Comparison of ENCODE assay signal across 12 cellular contexts in the genomic region with DNA sequence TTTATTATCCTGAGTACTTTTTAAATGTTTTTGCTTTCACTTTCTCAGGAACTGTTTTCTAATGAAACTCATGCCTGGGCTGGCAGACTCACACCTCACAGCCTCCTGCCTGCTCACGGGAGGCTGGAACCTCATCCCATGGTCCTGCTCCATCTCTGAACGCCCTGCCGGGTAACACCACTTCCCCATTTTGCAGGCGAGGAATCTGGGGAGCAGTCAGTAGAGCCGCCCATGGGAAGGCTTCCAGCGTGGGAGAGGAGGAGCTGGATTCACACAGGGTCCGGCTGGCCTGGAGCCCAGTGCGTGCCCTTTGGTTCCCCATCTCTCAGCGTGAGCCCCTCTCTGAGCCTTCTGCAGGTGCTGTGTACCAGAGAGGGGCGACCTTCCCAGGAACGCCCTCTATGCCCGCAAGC. TPM values are rescaled to one million over a fixed set of nuclear protein-coding genes. Genes with fewer than 3 reads are reported as not detected.
DNase-seq lines count a peak whose midpoint lies in the region; ATAC-seq, FAIRE-seq and TF ChIP-seq lines count a peak whose summit lies in the region.
"Had no signal": no experiment of that assay in that cellular context is flagged by ENCODE, and none has a peak within 500 bp of the region (broad histone marks: within the 10 kb centered on the region; RNA-seq: fewer than 3 reads in every experiment).

No MANE protein-coding gene starts in this region.

- H3K9me3 ChIP-seq in endothelial cell of umbilical vein (replicated peaks; ENCODE audit: control insufficient read depth, insufficient read depth, low read length), result no peaks in the 10 kb centered on the region
- H3K9me3 ChIP-seq in uterus, result no peaks in the 10 kb centered on the region
- H3K9me3 ChIP-seq: body of pancreas had no signal

- peak; percentile 5 for ATAC-seq in Right ventricle myocardium inferior
- peak; percentile 21 to 47 (median 44) for ATAC-seq in natural killer cell
- ATAC-seq: body of pancreas; stimulated activated naive B cell treated with anti-CD40 and anti-IgM and Interleukin-4, amounts not matched to agents 10 μg/mL and 1 μg/mL and 100 μg/mL, for 72 hours had no signal

- H3K27me3 ChIP-seq in endothelial cell of umbilical vein (ENCODE audit: control insufficient read depth in 2 of 2, insufficient read depth in 2 of 2, low read length in 2 of 2) (no peaks in the 10 kb centered on the region), uterus (no peaks in the 10 kb centered on the region)
- H3K27me3 ChIP-seq: body of pancreas had no signal

- H3K4me1 Mint-ChIP-seq in natural killer cell, result peaks cover 19 to 29% of the 10 kb centered on the region in 2 donors
- peaks cover 2% of the 10 kb centered on the region for H3K4me1 Mint-ChIP-seq in activated naive CD4-positive, alpha-beta T cell treated with anti-CD3 and anti-CD28 coated beads for 36 hours (ENCODE audit: low read depth)

- no peaks in the 10 kb centered on the region for H4K20me1 ChIP-seq in endothelial cell of umbilical vein (replicated peaks; ENCODE audit: control insufficient read depth, extremely low read depth, insufficient read depth, low read length)

- H3K36me3 Mint-ChIP-seq in natural killer cell, result no peaks in the 10 kb centered on the region
- H3K36me3 Mint-ChIP-seq in activated naive CD4-positive, alpha-beta T cell treated with anti-CD3 and anti-CD28 coated beads for 36 hours (ENCODE audit: low read depth), result no peaks in the 10 kb centered on the region
- H3K36me3 Mint-ChIP-seq: stimulated activated naive B cell treated with anti-CD40 and anti-IgM and Interleukin-4, amounts not matched to agents 10 μg/mL and 1 μg/mL and 100 μg/mL, for 72 hours had no signal

- no peak overlapping the region for H3K27ac ChIP-seq in endothelial cell of umbilical vein (ENCODE audit: insufficient read depth, low read depth, low read length)
- H3K27ac ChIP-seq in uterus, result peak overlapping the region; percentile 3 to 58
- H3K27ac ChIP-seq: body of pancreas had no signal

- CTCF ChIA-PET in endothelial cell of umbilical vein (lab: Charles Lee), result no interaction called here
- CTCF ChIA-PET in activated naive CD4-positive, alpha-beta T cell treated with anti-CD3 and anti-CD28 coated beads for 36 hours (lab: Charles Lee), result interaction anchor here (1.7 kb wide), 1 partner anchor 16 kb away, joined by 4 read pairs; no protein-coding TSS in a partner anchor

- no peaks in the 10 kb centered on the region for H3K9me3 Mint-ChIP-seq in natural killer cell
- H3K9me3 Mint-ChIP-seq in activated naive CD4-positive, alpha-beta T cell treated with anti-CD3 and anti-CD28 coated beads for 36 hours, result no peaks in the 10 kb centered on the region
- H3K9me3 Mint-ChIP-seq: stimulated activated naive B cell treated with anti-CD40 and anti-IgM and Interleukin-4, amounts not matched to agents 10 μg/mL and 1 μg/mL and 100 μg/mL, for 72 hours had no signal

- H3K4me1 ChIP-seq in endothelial cell of umbilical vein (ENCODE audit: control insufficient read depth, extremely low read depth, insufficient read depth, low read length) (no peaks in the 10 kb centered on the region), uterus (no peaks in the 10 kb centered on the region)
- H3K4me1 ChIP-seq: body of pancreas had no signal

- TF ChIP-seq CTCF in endothelial cell of umbilical vein (IDR thresholded peaks at IDR 0.05; ENCODE audit: extremely low read depth in 1 of 2, insufficient read depth in 1 of 2, low read depth in 1 of 2, low read length in 2 of 2), result no peak
- no peak for TF ChIP-seq CTCF in natural killer cell (IDR thresholded peaks at IDR 0.05)
- no peak for TF ChIP-seq CTCF in uterus (IDR thresholded peaks at IDR 0.05)
- no peak for TF ChIP-seq CTCF in GM13977 (IDR thresholded peaks at IDR 0.05; ENCODE audit: extremely low read depth, insufficient read depth, missing control alignments)

- H3K27me3 Mint-ChIP-seq in natural killer cell (ENCODE audit: low read depth in 2 of 2), result no peaks in the 10 kb centered on the region
- H3K27me3 Mint-ChIP-seq in activated naive CD4-positive, alpha-beta T cell treated with anti-CD3 and anti-CD28 coated beads for 36 hours (ENCODE audit: low read depth), result no peaks in the 10 kb centered on the region

- H3K4me3 Mint-ChIP-seq in natural killer cell, result peak overlapping the region; percentile 50
- no peak overlapping the region for H3K4me3 Mint-ChIP-seq in activated naive CD4-positive, alpha-beta T cell treated with anti-CD3 and anti-CD28 coated beads for 36 hours
- H3K4me3 Mint-ChIP-seq: stimulated activated naive B cell treated with anti-CD40 and anti-IgM and Interleukin-4, amounts not matched to agents 10 μg/mL and 1 μg/mL and 100 μg/mL, for 72 hours had no signal

- in situ Hi-C loops in GM13977 (cut with MboI; ENCODE audit: low pct_unique_long_range_greater_than_20kb, low sequenced_read_pairs, unreplicated experiment), result no loop called here

- TF ChIP-seq POLR2A in endothelial cell of umbilical vein (IDR thresholded peaks at IDR 0.05; ENCODE audit: low read depth, low read length), result no peak
- no peak for TF ChIP-seq POLR2A in uterus (IDR thresholded peaks at IDR 0.05)

- peak overlapping the region; percentile 52 for H3K4me2 ChIP-seq in endothelial cell of umbilical vein (ENCODE audit: insufficient read depth, low read length)

- H3K79me2 ChIP-seq in endothelial cell of umbilical vein (ENCODE audit: control insufficient read depth, insufficient read depth, low read length), result no peaks in the 10 kb centered on the region

- H2AFZ ChIP-seq in endothelial cell of umbilical vein (ENCODE audit: low read depth, low read length), result peak overlapping the region; percentile 80

- H3K4me3 ChIP-seq in endothelial cell of umbilical vein (replicated peaks in 1 of 3; ENCODE audit: insufficient read depth in 1 of 3, low read depth in 1 of 3, low read length in 3 of 3) (no peak overlapping the region), uterus (peak overlapping the region in 1 of 2 donors; percentile 18)
- H3K4me3 ChIP-seq: body of pancreas had no signal

- no peaks in the 10 kb centered on the region for H3K9me1 ChIP-seq in endothelial cell of umbilical vein (replicated peaks; ENCODE audit: control insufficient read depth, extremely low read depth, insufficient read depth, low read length)

- H3K9ac ChIP-seq in endothelial cell of umbilical vein (replicated peaks; ENCODE audit: extremely low read depth, insufficient read depth, low read length), result no peak overlapping the region

- dilution Hi-C loops in endothelial cell of umbilical vein (cut with MboI; ENCODE audit: extremely low pct_ligation_motif_present, low sequenced_read_pairs), result no loop called here

- intact Hi-C loops in Right ventricle myocardium inferior (cut with DNase I), result loop anchor here (5.0 kb wide), 1 partner anchor 38 kb away; no protein-coding TSS in a partner anchor
- intact Hi-C loops in cardiac septum (cut with DNase I), result no loop called here
- intact Hi-C loops in endothelial cell of umbilical vein (cut with micrococcal nuclease), result loop anchor here (1.0 kb wide), 1 partner anchor 15 kb away; no protein-coding TSS in a partner anchor
- intact Hi-C loops in natural killer cell (cut with micrococcal nuclease), result loop anchor here (2.0 kb wide), 1 partner anchor 27 kb away; no protein-coding TSS in a partner anchor
- intact Hi-C loops in uterus (cut with DNase I; ENCODE audit: low total_unique reads), result no loop called here
- intact Hi-C loops in activated naive CD4-positive, alpha-beta T cell treated with anti-CD3 and anti-CD28 coated beads for 36 hours (cut with micrococcal nuclease), result no loop called here

- POLR2A ChIA-PET in endothelial cell of umbilical vein (lab: Charles Lee), result no interaction called here

- H3K36me3 ChIP-seq in endothelial cell of umbilical vein (ENCODE audit: control insufficient read depth in 2 of 2, extremely low read depth in 1 of 2, insufficient read depth in 2 of 2, low read length in 2 of 2) (no peaks in the 10 kb centered on the region), uterus (no peaks in the 10 kb centered on the region)

- FAIRE-seq in endothelial cell of umbilical vein (lab: Jason Lieb, UNC), result no peak

- H3K27ac Mint-ChIP-seq in natural killer cell, result peak overlapping the region; percentile 43 to 91
- no peak overlapping the region for H3K27ac Mint-ChIP-seq in activated naive CD4-positive, alpha-beta T cell treated with anti-CD3 and anti-CD28 coated beads for 36 hours
- H3K27ac Mint-ChIP-seq: stimulated activated naive B cell treated with anti-CD40 and anti-IgM and Interleukin-4, amounts not matched to agents 10 μg/mL and 1 μg/mL and 100 μg/mL, for 72 hours had no signal

- DNase-seq in Right ventricle myocardium inferior (ENCODE audit: missing footprints), result no peak
- DNase-seq in cardiac septum (ENCODE audit: low spot score), result no peak
- DNase-seq in endothelial cell of umbilical vein (ENCODE audit: low read depth, low spot score), result peak; percentile 20
- DNase-seq in natural killer cell, result no peak
- peak in 1 of 2 donors; percentile 43 for DNase-seq in uterus
- DNase-seq in GM13977 (ENCODE audit: low spot score), result no peak
- no peak for DNase-seq in activated naive CD4-positive, alpha-beta T cell treated with anti-CD3 and anti-CD28 coated beads for 36 hours
- DNase-seq in NK-92 treated with Interleukin-12 subunit alpha and Interleukin-12 subunit beta, amount 100 ng/mL, for 24 hours (lab: John Stamatoyannopoulos, UW), result no peak
- DNase-seq: NCI-H1694; stimulated activated naive B cell treated with anti-CD40 and anti-IgM and Interleukin-4, amounts not matched to agents 10 μg/mL and 1 μg/mL and 100 μg/mL, for 72 hours; T-helper 9 cell had no signal

- no TSS peak for BruUV-seq in endothelial cell of umbilical vein (replicated peaks; lab: Mats Ljungman, UMichigan)

TF ChIP-seq in endothelial cell of umbilical vein, 7 proteins besides CTCF, POLR2A, EP300 and RAD21 (continues in another document):
- TF ChIP-seq MYC (IDR thresholded peaks at IDR 0.05; ENCODE audit: low read depth, low read length), result no peak
- no peak for TF ChIP-seq FOS (IDR thresholded peaks at IDR 0.05; ENCODE audit: borderline replicate concordance, insufficient read depth, low read length)
- no peak for TF ChIP-seq JUN (IDR thresholded peaks at IDR 0.05; ENCODE audit: borderline replicate concordance, insufficient read depth, insufficient read length, low read depth)

RNA-seq across cellular contexts. Expression of a gene that starts 53.6 kb away (rescaled TPM):
- total RNA-seq in Right ventricle myocardium inferior (0.89 TPM), cardiac septum (1.1 TPM), endothelial cell of umbilical vein (not detected in 2 replicates), natural killer cell (1 to 10 TPM in 1 of 3 donors, under 1 TPM in 2; 0.05 to 1.2 (median 0.11) TPM), uterus (1 to 10 TPM in 1 of 4 donors, under 1 TPM in 2, not detected in 1; 0.14 to 1.7 (median 0.26) TPM)
- polyA plus RNA-seq in endothelial cell of umbilical vein, result 0.07 TPM in 1 of 2 replicates, not detected in the other
- 0.04 TPM in 1 of 2 replicates, not detected in the other for polyA plus RNA-seq in endothelial cell of umbilical vein (2011; cell fraction: cytosol; rRNA removed)
- polyA plus RNA-seq in endothelial cell of umbilical vein (2011; cell fraction: nucleus; rRNA removed), result not detected in 2 replicates
- polyA plus RNA-seq in endothelial cell of umbilical vein (2012), result 0.31 and 0.53 TPM in 2 replicates
- polyA minus RNA-seq in endothelial cell of umbilical vein, result not detected in 2 replicates
- polyA minus RNA-seq in endothelial cell of umbilical vein (2011; cell fraction: cytosol; rRNA and poly(A)+ RNA removed), result not detected
- not detected in 2 replicates for polyA minus RNA-seq in endothelial cell of umbilical vein (2011; cell fraction: nucleus; rRNA and poly(A)+ RNA removed)
- total RNA-seq in activated naive CD4-positive, alpha-beta T cell treated with anti-CD3 and anti-CD28 coated beads for 36 hours, result not detected

Comparison
In these comparisons a context has a peak if more than half of its experiments do, and no peak if none do; other contexts are left out.
1. intact Hi-C loops: an anchor here in Right ventricle myocardium inferior (5.0 kb wide), endothelial cell of umbilical vein (1.0 kb wide) and natural killer cell (2.0 kb wide); none called in cardiac septum, uterus and activated naive CD4-positive, alpha-beta T cell treated with anti-CD3 and anti-CD28 coated beads for 36 hours.